In genomic region chr17:66459811-66460270, GRCh38 we compare ENCODE assay signal across 1 cellular context.
TF ChIP-seq lines count a peak whose summit lies in the region.

No MANE protein-coding gene starts in this region.

TF ChIP-seq in HepG2, 621 proteins besides CTCF, POLR2A, EP300 and RAD21 (continued from another document):
- TF ChIP-seq GATAD1 (CRISPR knock-in tag; IDR thresholded peaks at IDR 0.05) (peak; percentile 36; the same call in 1 of the 2 replicates), JDP2 (CRISPR knock-in tag; IDR thresholded peaks at IDR 0.05; ENCODE audit: borderline replicate concordance) (no peak), ATF7 (IDR thresholded peaks at IDR 0.05) (peak; percentile 36; the same call in 1 of the 2 replicates), ATF7 (CRISPR knock-in tag; IDR thresholded peaks at IDR 0.05) (0 out of 2 replicates have a peak, but pooled peaks have one; percentile 32), POGK (CRISPR knock-in tag; conservative IDR thresholded peaks at IDR 0.05) (peak; percentile 82), SNRNP70 (IDR thresholded peaks at IDR 0.05; ENCODE audit: low read depth, low read length) (no peak), THAP8 (CRISPR knock-in tag; IDR thresholded peaks at IDR 0.05; ENCODE audit: borderline replicate concordance) (no peak), ZNF224 (CRISPR knock-in tag; IDR thresholded peaks at IDR 0.05) (no peak), BORCS8-MEF2B (CRISPR knock-in tag; IDR thresholded peaks at IDR 0.05) (no peak), SUZ12 (IDR thresholded peaks at IDR 0.05; ENCODE audit: low read depth, low read length) (no peak)
